In genomic region chr2:7057865-7058400, GRCh38 we compare ENCODE assay signal across 8 cellular contexts.
DNase-seq lines count a peak whose midpoint lies in the region; ATAC-seq and TF ChIP-seq lines count a peak whose summit lies in the region.

No MANE protein-coding gene starts in this region.

- H3K27ac ChIP-seq in DOHH2 (ENCODE audit: low read depth, low read length), result peak overlapping the region; percentile 98
- H3K27ac ChIP-seq in esophagus squamous epithelium, result no peak overlapping the region

- no peaks in the 10 kb centered on the region for H3K9me3 ChIP-seq in DOHH2 (ENCODE audit: control insufficient read depth, insufficient read depth, low read length)
- H3K9me3 ChIP-seq in esophagus squamous epithelium, result no peaks in the 10 kb centered on the region

- H3K9me3 Mint-ChIP-seq in activated CD4-positive, alpha-beta memory T cell treated with anti-CD3 and anti-CD28 coated beads, Interleukin-2, amount 10 ng/mL, durations not matched to agents 7 days and 5 days, result peaks cover under 1% of the 10 kb centered on the region

- peak overlapping the region; percentile 92 for H3K4me2 ChIP-seq in DOHH2 (ENCODE audit: low read length)

- DNase-seq in KBM-7 (peak; percentile 61), iPS-NIHi11 (ENCODE audit: low spot score) (no peak), foreskin fibroblast (no peak), esophagus squamous epithelium (lab: John Stamatoyannopoulos, UW) (no peak)
- no peak for DNase-seq in activated CD4-positive, alpha-beta memory T cell treated with anti-CD3 and anti-CD28 coated beads, Interleukin-2, amount 10 ng/mL, durations not matched to agents 7 days and 5 days

- H3K4me3 Mint-ChIP-seq in activated CD4-positive, alpha-beta memory T cell treated with anti-CD3 and anti-CD28 coated beads, Interleukin-2, amount 10 ng/mL, durations not matched to agents 7 days and 5 days, result peak overlapping the region; percentile 5

- POLR2A ChIA-PET in activated CD4-positive, alpha-beta memory T cell treated with anti-CD3 and anti-CD28 coated beads, Interleukin-2, amount 10 ng/mL, durations not matched to agents 7 days and 5 days (lab: Charles Lee), result no interaction called here

- H3K4me1 ChIP-seq in DOHH2 (ENCODE audit: control insufficient read depth, low read length) (peaks cover 83% of the 10 kb centered on the region), esophagus squamous epithelium (peaks cover 0 to 27% (median 3%) of the 10 kb centered on the region in 3 donors)

- peak overlapping the region; percentile 70 for H3K4me3 ChIP-seq in DOHH2 (ENCODE audit: low read length)
- H3K4me3 ChIP-seq in foreskin fibroblast (ENCODE audit: low read depth in 1 of 2, low read length in 2 of 2), result no peak overlapping the region
- H3K4me3 ChIP-seq in esophagus squamous epithelium, result no peak overlapping the region

- intact Hi-C loops in esophagus squamous epithelium (cut with DNase I), result no loop called here

- H3F3A ChIP-seq in DOHH2 (ENCODE audit: control insufficient read depth, insufficient read depth), result peaks cover 13% of the 10 kb centered on the region

- peak; percentile 66 for ATAC-seq in GM21423 (IDR thresholded peaks at IDR 0.05; ENCODE audit: unreplicated experiment)
- ATAC-seq in GM19455 (IDR thresholded peaks at IDR 0.05; ENCODE audit: unreplicated experiment), result no peak

- no peaks in the 10 kb centered on the region for H4K20me1 ChIP-seq in DOHH2 (ENCODE audit: control insufficient read depth, insufficient read depth, low read depth, low read length)

- CTCF ChIA-PET in activated CD4-positive, alpha-beta memory T cell treated with anti-CD3 and anti-CD28 coated beads, Interleukin-2, amount 10 ng/mL, durations not matched to agents 7 days and 5 days (lab: Charles Lee), result interaction anchor here (0.5 to 3.3 kb wide), 9 partner anchors 10 to 470 kb away, joined by 3 to 28 read pairs (median 4); no protein-coding TSS in a partner anchor

- in situ Hi-C loops in KBM-7 (cut with MboI; ENCODE audit: low pct_unique_long_range_greater_than_20kb, low sequenced_read_pairs), result no loop called here

- TF ChIP-seq CTCF in DOHH2 (IDR thresholded peaks at IDR 0.05; ENCODE audit: low read depth, low read length, poor library complexity, severe bottlenecking), result no peak
- TF ChIP-seq CTCF in foreskin fibroblast (IDR thresholded peaks at IDR 0.05; ENCODE audit: low read depth, low read length), result no peak
- no peak for TF ChIP-seq CTCF in esophagus squamous epithelium (IDR thresholded peaks at IDR 0.05)

- H3K4me1 Mint-ChIP-seq in activated CD4-positive, alpha-beta memory T cell treated with anti-CD3 and anti-CD28 coated beads, Interleukin-2, amount 10 ng/mL, durations not matched to agents 7 days and 5 days, result peaks cover 27% of the 10 kb centered on the region

- H3K27ac Mint-ChIP-seq in activated CD4-positive, alpha-beta memory T cell treated with anti-CD3 and anti-CD28 coated beads, Interleukin-2, amount 10 ng/mL, durations not matched to agents 7 days and 5 days, result peak overlapping the region; percentile 29

- no peaks in the 10 kb centered on the region for H3K27me3 Mint-ChIP-seq in activated CD4-positive, alpha-beta memory T cell treated with anti-CD3 and anti-CD28 coated beads, Interleukin-2, amount 10 ng/mL, durations not matched to agents 7 days and 5 days

- no peaks in the 10 kb centered on the region for H3K79me2 ChIP-seq in DOHH2 (ENCODE audit: control insufficient read depth, low read length)

- H3K27me3 ChIP-seq in DOHH2 (ENCODE audit: control insufficient read depth, low read length), result no peaks in the 10 kb centered on the region
- H3K27me3 ChIP-seq in esophagus squamous epithelium, result peaks cover 0 to 3% (median 0%) of the 10 kb centered on the region in 4 donors

- H3K9me2 ChIP-seq in DOHH2 (replicated peaks; ENCODE audit: control insufficient read depth, low read length), result no peaks in the 10 kb centered on the region

- H3K36me3 ChIP-seq in DOHH2 (ENCODE audit: control insufficient read depth, low read length) (no peaks in the 10 kb centered on the region), esophagus squamous epithelium (no peaks in the 10 kb centered on the region)

- 46 to 51% methylated on average over 4 of the region's 4 CpGs for WGBS in esophagus squamous epithelium, 2 donors

- H3K36me3 Mint-ChIP-seq in activated CD4-positive, alpha-beta memory T cell treated with anti-CD3 and anti-CD28 coated beads, Interleukin-2, amount 10 ng/mL, durations not matched to agents 7 days and 5 days (ENCODE audit: low read depth), result no peaks in the 10 kb centered on the region

- TF ChIP-seq POLR2A in esophagus squamous epithelium (IDR thresholded peaks at IDR 0.05), result no peak
